24 cellular contexts compared by ENCODE assay signal in genomic region chr5:109506556-109506955, GRCh38.
"Had no signal": no experiment of that assay in that cellular context is flagged by ENCODE, and none has a peak within 500 bp of the region (broad histone marks: within the 10 kb centered on the region; RNA-seq: fewer than 3 reads in every experiment).

No MANE protein-coding gene starts in this region.

- H3K4me1 ChIP-seq: breast epithelium, esophagus muscularis mucosa, foreskin keratinocyte, right atrium auricular region, stomach, thyroid gland, upper lobe of left lung had no signal

- H3K36me3 ChIP-seq: breast epithelium, esophagus muscularis mucosa, heart left ventricle, right atrium auricular region, stomach, thyroid gland, upper lobe of left lung had no signal

- H3K4me3 ChIP-seq: breast epithelium, esophagus muscularis mucosa, heart left ventricle, lung, mucosa of descending colon, right atrium auricular region, stomach, thyroid gland, upper lobe of left lung had no signal

- ATAC-seq: activated CD8-positive, alpha-beta memory T cell treated with anti-CD3 and anti-CD28 coated beads, Interleukin-2, amount 10 ng/mL, durations not matched to agents 7 days and 5 days; activated CD8-positive, alpha-beta T cell treated with anti-CD3 and anti-CD28 coated beads, Interleukin-2, amount 10 ng/mL, durations not matched to agents 7 days and 5 days; activated naive CD8-positive, alpha-beta T cell treated with anti-CD3 and anti-CD28 coated beads, Interleukin-2, amount 50 U/mL, for 24 hours; foreskin keratinocyte; mucosa of descending colon; natural killer cell treated with Interleukin-12 subunit alpha and Interleukin-12 subunit beta and Interleukin-15 and Interleukin-18, amount 100 ng/mL, for 72 hours had no signal

- H3K27ac ChIP-seq: breast epithelium, esophagus muscularis mucosa, foreskin keratinocyte, right atrium auricular region, stomach, thyroid gland, upper lobe of left lung had no signal

- H3K27me3 ChIP-seq: breast epithelium, esophagus muscularis mucosa, foreskin keratinocyte, right atrium auricular region, stomach, thyroid gland, upper lobe of left lung had no signal

- H3K9me3 ChIP-seq: breast epithelium, esophagus muscularis mucosa, heart left ventricle, mucosa of descending colon, right atrium auricular region, stomach, thyroid gland, upper lobe of left lung had no signal

- DNase-seq: activated B cell treated with CpG ODN at 0.5 μM for 24 hours; activated CD4-positive, alpha-beta T cell treated with anti-CD3 and anti-CD28 coated beads, Interleukin-2, amount 50 U/mL, for 1 hour; activated CD8-positive, alpha-beta memory T cell treated with anti-CD3 and anti-CD28 coated beads, Interleukin-2, amount 10 ng/mL, durations not matched to agents 7 days and 5 days; activated CD8-positive, alpha-beta T cell treated with anti-CD3 and anti-CD28 coated beads, Interleukin-2, amount 10 ng/mL, durations not matched to agents 7 days and 5 days; activated naive CD8-positive, alpha-beta T cell treated with anti-CD3 and anti-CD28 coated beads, Interleukin-2, amount 50 U/mL, for 24 hours; activated T-cell treated with anti-CD3 and anti-CD28 coated beads, Interleukin-2, amount 50 U/mL, for 48 hours; endodermal cell; foreskin keratinocyte; heart left ventricle; hypothalamus; immature natural killer cell; mucosa of descending colon; stimulated activated CD4-positive, alpha-beta T cell treated with anti-CD3 and anti-CD28 coated beads, Interleukin-15, amount 100 ng/mL, for 24 hours; stimulated activated CD4-positive, alpha-beta T cell treated with anti-CD3 and anti-CD28 coated beads, Interleukin-2, amount 100 ng/mL, for 24 hours; stimulated activated naive B cell treated with anti-CD40 and anti-IgM and Interleukin-4, amounts not matched to agents 10 μg/mL and 1 μg/mL and 100 μg/mL, for 72 hours; stomach; T-helper 9 cell; thyroid gland; upper lobe of left lung had no signal
